ENCODE assay signal across 8 cellular contexts in the genomic region with DNA sequence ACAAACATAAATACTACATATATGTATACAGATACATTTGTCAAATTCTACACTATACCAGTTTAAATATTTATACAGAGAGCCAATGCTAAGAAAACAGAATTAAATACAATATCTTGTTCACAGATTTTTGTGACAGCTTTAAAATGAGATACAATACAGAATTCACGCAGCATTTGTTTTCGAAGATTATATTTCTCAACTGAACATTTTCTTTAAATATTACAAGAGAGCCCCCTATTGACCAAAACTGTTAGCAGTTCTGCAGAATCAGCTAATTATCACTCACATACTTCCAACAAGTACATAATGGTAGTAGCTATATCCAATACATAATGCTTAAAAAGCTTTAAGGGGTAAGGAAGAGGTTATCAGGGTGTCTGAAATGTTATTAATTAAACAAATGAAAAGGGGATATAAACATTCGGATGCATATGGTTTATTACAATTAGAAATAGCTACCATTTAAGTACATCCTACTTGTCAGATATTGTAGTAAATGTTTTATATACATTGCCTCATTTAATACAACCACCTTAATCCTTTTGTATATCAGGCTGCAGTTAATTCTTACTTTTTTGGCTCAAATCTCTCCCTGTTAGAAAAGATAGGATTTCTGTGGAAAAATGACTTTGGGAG. TPM values are rescaled to one million over a fixed set of nuclear protein-coding genes. Genes with fewer than 3 reads are reported as not detected.
DNase-seq lines count a peak whose midpoint lies in the region; ATAC-seq lines count a peak whose summit lies in the region.

No MANE protein-coding gene starts in this region.

- no peaks in the 10 kb centered on the region for H3K9me3 ChIP-seq in adipocyte (ENCODE audit: control insufficient read depth, low read length)

- H3K27me3 ChIP-seq in adipocyte (replicated peaks; ENCODE audit: control insufficient read depth, insufficient read depth, low read length), result no peaks in the 10 kb centered on the region

- ATAC-seq in left lobe of liver (peak; percentile 60), HG03460 (IDR thresholded peaks at IDR 0.05; ENCODE audit: unreplicated experiment) (no peak)

- H3K9ac ChIP-seq in adipocyte (ENCODE audit: low read length), result no peak overlapping the region

- DNase-seq in NCI-H1417 (lab: John Stamatoyannopoulos, UW) (peak; percentile 0 to 50 (median 43)), NCI-H1417 treated with DMSO at 0.1 percent for 48 hours (lab: John Stamatoyannopoulos, UW) (no peak), NCI-H1048 (lab: John Stamatoyannopoulos, UW) (peak; percentile 27), adipocyte (ENCODE audit: low read depth) (peak; percentile 66), left lobe of liver (ENCODE audit: low spot score) (no peak), epidermal melanocyte (ENCODE audit: insufficient read length, low spot score) (no peak)
- no peak for DNase-seq in stimulated activated naive CD4-positive, alpha-beta T cell (lab: John Stamatoyannopoulos, UW)

- peaks cover 21% of the 10 kb centered on the region for H3K36me3 ChIP-seq in adipocyte (ENCODE audit: control insufficient read depth, insufficient read depth, low read length, severe bottlenecking)

- H3K4me3 ChIP-seq in adipocyte (ENCODE audit: low read length), result no peak overlapping the region

- no peaks in the 10 kb centered on the region for H3K4me1 ChIP-seq in adipocyte (ENCODE audit: control insufficient read depth, insufficient read depth, low read length)

RNA-seq across cellular contexts. Expression of gene ZDHHC21, which starts 31.7 kb away (rescaled TPM):
- total RNA-seq in left lobe of liver, result 3.0 TPM

Comparison
In these comparisons a context has a peak if more than half of its experiments do, and no peak if none do; other contexts are left out.
1. DNase-seq: peak in NCI-H1417 (3 of 3), NCI-H1048 (single experiment) and adipocyte (single experiment); none in NCI-H1417 treated with DMSO at 0.1 percent for 48 hours (single experiment), left lobe of liver (single experiment), stimulated activated naive CD4-positive, alpha-beta T cell (0 of 6) and epidermal melanocyte (single experiment).